16 cellular contexts compared by ENCODE assay signal in genomic region chr1:46044116-46044515, GRCh38.
DNase-seq lines count a peak whose midpoint lies in the region; ATAC-seq and TF ChIP-seq lines count a peak whose summit lies in the region.
"Had no signal": no experiment of that assay in that cellular context is flagged by ENCODE, and none has a peak within 500 bp of the region (broad histone marks: within the 10 kb centered on the region; RNA-seq: fewer than 3 reads in every experiment).

No MANE protein-coding gene starts in this region.

- H3K27me3 ChIP-seq in BLaER1 treated with 17β-estradiol and CSF1 and Interleukin-3, amounts not matched to agents 10 nM and 100 nM = no peaks in the 10 kb centered on the region
- H3K27me3 ChIP-seq in HUES48 (ENCODE audit: control insufficient read depth, insufficient read depth, low read length) (peaks cover 3% of the 10 kb centered on the region; the same call in 1 of the 2 replicates), SU-DHL-6 (ENCODE audit: low read length) (no peaks in the 10 kb centered on the region), suprapubic skin (no peaks in the 10 kb centered on the region)
- H3K27me3 ChIP-seq: Peyer's patch, SJSA1 had no signal

- H3K4me2 ChIP-seq in BLaER1 treated with 17β-estradiol and CSF1 and Interleukin-3, amounts not matched to agents 10 nM and 100 nM = peak overlapping the region; percentile 55 to 81 (median 72); a peak in 21 of 22 replicates
- peak overlapping the region; percentile 26 for H3K4me2 ChIP-seq in SU-DHL-6 (ENCODE audit: low read depth, low read length, poor library complexity, severe bottlenecking)

- H3K4me3 Mint-ChIP-seq in naive B cell = peak overlapping the region in 3 of 8 donors; percentile 21 to 69 (median 64)
- H3K4me3 Mint-ChIP-seq: CD8-positive, alpha-beta T cell had no signal

- no peak overlapping the region for H2AFZ ChIP-seq in SU-DHL-6 (ENCODE audit: low read depth, low read length, severe bottlenecking)
- H2AFZ ChIP-seq: GM23248 had no signal

- no peak for ATAC-seq in naive B cell (ENCODE audit: low read depth in 2 of 2)
- no peak for ATAC-seq in GM21786 (IDR thresholded peaks at IDR 0.05; ENCODE audit: unreplicated experiment)
- ATAC-seq: CD8-positive, alpha-beta T cell had no signal

- H3K79me2 ChIP-seq in SU-DHL-6 (ENCODE audit: insufficient read depth, low read length) = no peaks in the 10 kb centered on the region

- no peaks in the 10 kb centered on the region for H3K9me2 ChIP-seq in SU-DHL-6 (replicated peaks; ENCODE audit: insufficient read depth, low read length)

- H3K36me3 Mint-ChIP-seq in naive B cell = no peaks in the 10 kb centered on the region
- H3K36me3 Mint-ChIP-seq: CD8-positive, alpha-beta T cell had no signal

- peaks cover 0 to 95% (median 85%) of the 10 kb centered on the region in 11 experiments; a peak in 17 of 22 replicates for H3K36me3 ChIP-seq in BLaER1 treated with 17β-estradiol and CSF1 and Interleukin-3, amounts not matched to agents 10 nM and 100 nM
- H3K36me3 ChIP-seq in HUES48 (ENCODE audit: control insufficient read depth, insufficient read depth, low read length) (peaks cover 12% of the 10 kb centered on the region; the same call in 1 of the 2 replicates), SU-DHL-6 (ENCODE audit: low read length) (no peaks in the 10 kb centered on the region), suprapubic skin (no peaks in the 10 kb centered on the region)
- H3K36me3 ChIP-seq: Peyer's patch had no signal

- 74% methylated on average over 5 of the region's 5 CpGs for whole genome bisulfite sequencing in suprapubic skin

- peak overlapping the region in 7 of 11 experiments; percentile 7 to 66 (median 25); a peak in 9 of 22 replicates for H3K9ac ChIP-seq in BLaER1 treated with 17β-estradiol and CSF1 and Interleukin-3, amounts not matched to agents 10 nM and 100 nM
- H3K9ac ChIP-seq in HUES48 (ENCODE audit: low read depth, low read length) = no peak overlapping the region
- no peak overlapping the region for H3K9ac ChIP-seq in SU-DHL-6 (ENCODE audit: low read length)
- H3K9ac ChIP-seq: GM23248 had no signal

- H3F3A ChIP-seq in SU-DHL-6 (ENCODE audit: insufficient read depth) = peaks cover 51% of the 10 kb centered on the region

- H3K9me3 Mint-ChIP-seq in naive B cell = no peaks in the 10 kb centered on the region
- H3K9me3 Mint-ChIP-seq: CD8-positive, alpha-beta T cell had no signal

- TF ChIP-seq POLR2A in suprapubic skin (IDR thresholded peaks at IDR 0.05) = no peak

- no peak for TF ChIP-seq EP300 in suprapubic skin (IDR thresholded peaks at IDR 0.05)

- peak overlapping the region in 8 of 11 experiments; percentile 65 to 79 (median 77); a peak in 16 of 22 replicates for H3K27ac ChIP-seq in BLaER1 treated with 17β-estradiol and CSF1 and Interleukin-3, amounts not matched to agents 10 nM and 100 nM
- H3K27ac ChIP-seq in HUES48 (ENCODE audit: low read depth, low read length) (peak overlapping the region; percentile 15), SU-DHL-6 (ENCODE audit: low read depth, low read length) (peak overlapping the region; percentile 83), suprapubic skin (no peak overlapping the region)
- H3K27ac ChIP-seq: GM23248, SJSA1 had no signal

- peaks cover 34 to 52% (median 39%) of the 10 kb centered on the region in 10 experiments for H3K4me1 ChIP-seq in BLaER1 treated with 17β-estradiol and CSF1 and Interleukin-3, amounts not matched to agents 10 nM and 100 nM
- H3K4me1 ChIP-seq in HUES48 (ENCODE audit: control insufficient read depth, insufficient read depth, low read length) = peaks cover 12% of the 10 kb centered on the region
- peaks cover 4% of the 10 kb centered on the region for H3K4me1 ChIP-seq in suprapubic skin
- H3K4me1 ChIP-seq: SJSA1 had no signal

- H3K27me3 Mint-ChIP-seq in naive B cell = peaks cover 0 to 12% (median 0%) of the 10 kb centered on the region in 3 donors

- peaks cover 36 to 42% (median 42%) of the 10 kb centered on the region in 3 donors for H3K4me1 Mint-ChIP-seq in naive B cell

- TF ChIP-seq CTCF in SU-DHL-6 (IDR thresholded peaks at IDR 0.05; ENCODE audit: insufficient read depth, low read length, poor library complexity, severe bottlenecking) (no peak), suprapubic skin (IDR thresholded peaks at IDR 0.05) (no peak)

- peaks cover 0 to 9% (median 5%) of the 10 kb centered on the region in 11 experiments; a peak in 3 of 22 replicates for H4K20me1 ChIP-seq in BLaER1 treated with 17β-estradiol and CSF1 and Interleukin-3, amounts not matched to agents 10 nM and 100 nM
- no peaks in the 10 kb centered on the region for H4K20me1 ChIP-seq in SU-DHL-6 (ENCODE audit: low read depth, low read length)

- H3K4me3 ChIP-seq in BLaER1 treated with 17β-estradiol and CSF1 and Interleukin-3, amounts not matched to agents 10 nM and 100 nM = no peak overlapping the region
- no peak overlapping the region for H3K4me3 ChIP-seq in HUES48 (ENCODE audit: low read depth, low read length)
- H3K4me3 ChIP-seq in SU-DHL-6 (ENCODE audit: insufficient read depth, low read length, poor library complexity, severe bottlenecking) = no peak overlapping the region
- no peak overlapping the region for H3K4me3 ChIP-seq in suprapubic skin
- H3K4me3 ChIP-seq: GM23248, Peyer's patch, SJSA1 had no signal

- H3K9me3 ChIP-seq in BLaER1 treated with 17β-estradiol and CSF1 and Interleukin-3, amounts not matched to agents 10 nM and 100 nM (replicated peaks in 1 of 11) = no peaks in the 10 kb centered on the region
- H3K9me3 ChIP-seq in HUES48 (ENCODE audit: control insufficient read depth, insufficient read depth, low read length) (no peaks in the 10 kb centered on the region), SU-DHL-6 (ENCODE audit: insufficient read depth, low read length) (no peaks in the 10 kb centered on the region), suprapubic skin (no peaks in the 10 kb centered on the region)
- H3K9me3 ChIP-seq: Peyer's patch, SJSA1 had no signal

- DNase-seq in naive B cell = no peak
- no peak for DNase-seq in activated effector memory CD4-positive, alpha-beta T cell treated with anti-CD3 and anti-CD28 coated beads, Interleukin-2, amount 50 U/mL, for 16 hours
- no peak for DNase-seq in foreskin melanocyte
- DNase-seq in suprapubic skin (ENCODE audit: low spot score in 2 of 2) = no peak
- DNase-seq: Calu3; CD8-positive, alpha-beta T cell; GM23248; HCEC 1CT; NCI-H187 treated with DMSO at 0.1 percent for 48 hours; NCI-H2227 treated with DMSO at 0.1 percent for 48 hours had no signal

- peak overlapping the region in 4 of 6 donors; percentile 11 to 85 (median 34) for H3K27ac Mint-ChIP-seq in naive B cell
- H3K27ac Mint-ChIP-seq: CD8-positive, alpha-beta T cell had no signal

Comparison
In these comparisons a context has a peak if more than half of its experiments do, and no peak if none do; other contexts are left out.
1. H3K9ac ChIP-seq: peak in BLaER1 treated with 17β-estradiol and CSF1 and Interleukin-3, amounts not matched to agents 10 nM and 100 nM (7 of 11); none in HUES48 (single experiment) and SU-DHL-6 (single experiment).